In the genomic region with DNA sequence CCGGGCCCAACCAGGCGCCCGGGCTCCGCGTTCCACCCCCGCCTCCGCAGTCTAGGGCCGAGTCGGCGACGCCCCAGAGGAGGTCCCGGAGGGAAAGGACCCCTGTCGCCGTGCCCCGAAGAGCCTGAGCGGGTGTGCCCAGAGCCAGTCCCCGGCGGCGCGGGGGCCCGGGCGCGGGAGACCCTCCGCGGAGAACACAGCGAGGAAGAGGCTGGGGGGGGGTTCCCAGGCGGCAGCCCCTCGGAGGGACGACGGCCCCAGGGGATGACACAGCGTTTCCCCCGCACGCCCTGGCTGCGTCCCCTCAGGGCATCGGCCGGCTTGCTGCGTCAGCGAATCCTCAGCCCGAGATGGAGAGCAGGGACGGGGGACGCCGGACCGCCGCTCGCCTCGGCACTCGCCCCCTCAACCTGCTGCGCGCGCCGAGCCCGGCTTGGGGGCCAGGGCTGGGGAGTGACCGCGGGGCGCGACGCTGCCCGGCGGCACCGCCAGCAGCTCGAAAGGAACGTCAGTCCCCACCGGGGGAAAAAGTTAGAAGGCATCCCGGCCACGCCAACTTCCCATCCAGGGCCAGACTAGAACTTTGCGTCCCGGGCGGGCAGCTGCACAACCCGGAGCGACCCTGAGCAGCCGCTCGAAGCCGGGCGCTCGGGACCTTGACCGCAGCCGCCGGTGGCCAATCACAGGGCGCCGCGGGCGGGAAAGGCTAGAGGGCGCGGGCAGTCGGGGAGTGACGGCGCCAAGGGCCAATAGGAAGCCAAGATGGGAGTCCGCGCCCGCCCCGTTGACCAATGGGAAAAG, we compare ENCODE assay signal across 1 cellular context.
TF ChIP-seq lines count a peak whose summit lies in the region.

No MANE protein-coding gene starts in this region.

TF ChIP-seq in K562, 482 proteins besides CTCF, POLR2A, EP300 and RAD21 (continued from another document):
- TF ChIP-seq, protein P1, sequence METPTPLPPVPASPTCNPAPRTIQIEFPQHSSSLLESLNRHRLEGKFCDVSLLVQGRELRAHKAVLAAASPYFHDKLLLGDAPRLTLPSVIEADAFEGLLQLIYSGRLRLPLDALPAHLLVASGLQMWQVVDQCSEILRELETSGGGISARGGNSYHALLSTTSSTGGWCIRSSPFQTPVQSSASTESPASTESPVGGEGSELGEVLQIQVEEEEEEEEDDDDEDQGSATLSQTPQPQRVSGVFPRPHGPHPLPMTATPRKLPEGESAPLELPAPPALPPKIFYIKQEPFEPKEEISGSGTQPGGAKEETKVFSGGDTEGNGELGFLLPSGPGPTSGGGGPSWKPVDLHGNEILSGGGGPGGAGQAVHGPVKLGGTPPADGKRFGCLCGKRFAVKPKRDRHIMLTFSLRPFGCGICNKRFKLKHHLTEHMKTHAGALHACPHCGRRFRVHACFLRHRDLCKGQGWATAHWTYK (CRISPR knock-in tag; IDR thresholded peaks at IDR 0.05) = 0 out of 2 replicates have a peak, but pooled peaks have one; percentile 30
- TF ChIP-seq POLR3G (IDR thresholded peaks at IDR 0.05; ENCODE audit: extremely low read depth, insufficient read length, insufficient replicate concordance) (no peak), FUS (optimal IDR thresholded peaks at IDR 0.05; ENCODE audit: low read depth, low read length) (no peak), CREM (IDR thresholded peaks at IDR 0.05; ENCODE audit: low read depth) (peak; percentile 43), ZFP36 (IDR thresholded peaks at IDR 0.05; ENCODE audit: low read depth, low read length, partially characterized antibody) (no peak), GATAD2B (IDR thresholded peaks at IDR 0.05; ENCODE audit: borderline replicate concordance) (peak; percentile 52), SIN3B (IDR thresholded peaks at IDR 0.05; ENCODE audit: low read depth) (peak; percentile 50), TRIM28 (IDR thresholded peaks at IDR 0.05) (no peak), ZC3H4 (CRISPR knock-in tag; IDR thresholded peaks at IDR 0.05; ENCODE audit: borderline replicate concordance) (peak; percentile 13; the same call in 1 of the 2 replicates), MCM7 (IDR thresholded peaks at IDR 0.05) (no peak), ZNF175 (CRISPR knock-in tag; IDR thresholded peaks at IDR 0.05; ENCODE audit: low read depth) (peak; percentile 5; the same call in 1 of the 2 replicates), HLTF (IDR thresholded peaks at IDR 0.05) (no peak), SAP30 (IDR thresholded peaks at IDR 0.05; ENCODE audit: borderline replicate concordance, insufficient read depth, low read depth, low read length, poor library complexity, severe bottlenecking) (no peak), SLC30A9 (CRISPR knock-in tag; IDR thresholded peaks at IDR 0.05) (no peak), CBX1 (IDR thresholded peaks at IDR 0.05; ENCODE audit: low read depth) (peak; percentile 73; the same call in 1 of the 2 replicates), SP2 (IDR thresholded peaks at IDR 0.05; ENCODE audit: extremely low read depth, low read depth, low read length, poor library complexity, severe bottlenecking) (peak; percentile 87), TGIF2 (CRISPR knock-in tag; IDR thresholded peaks at IDR 0.05) (0 out of 2 replicates have a peak, but pooled peaks have one; percentile 52), BACH1 (tag; IDR thresholded peaks at IDR 0.05) (no peak), NEUROD1 (IDR thresholded peaks at IDR 0.05; ENCODE audit: borderline replicate concordance, low read depth, low read length, partially characterized antibody) (peak; percentile 93), RAD51 (IDR thresholded peaks at IDR 0.05; ENCODE audit: borderline replicate concordance, low read depth) (no peak), MYC (IDR thresholded peaks at IDR 0.05; ENCODE audit: low read depth, low read length) (no peak), MYC (CRISPR knock-in tag; IDR thresholded peaks at IDR 0.05; ENCODE audit: borderline replicate concordance, low read depth) (no peak), ZNF408 (CRISPR knock-in tag; IDR thresholded peaks at IDR 0.05; ENCODE audit: low read depth) (no peak), RBM25 (IDR thresholded peaks at IDR 0.05; ENCODE audit: low read depth, low read length, severe bottlenecking) (peak; percentile 100), LCOR (CRISPR knock-in tag; IDR thresholded peaks at IDR 0.05) (0 out of 2 replicates have a peak, but pooled peaks have one; percentile 9), PHF8 (IDR thresholded peaks at IDR 0.05; ENCODE audit: borderline replicate concordance, low read length) (peak; percentile 71; the same call in 1 of the 2 replicates), PHF20 (IDR thresholded peaks at IDR 0.05; ENCODE audit: partially characterized antibody) (no peak), ARHGAP35 (IDR thresholded peaks at IDR 0.05; ENCODE audit: partially characterized antibody) (no peak)
- TF ChIP-seq, protein P2, sequence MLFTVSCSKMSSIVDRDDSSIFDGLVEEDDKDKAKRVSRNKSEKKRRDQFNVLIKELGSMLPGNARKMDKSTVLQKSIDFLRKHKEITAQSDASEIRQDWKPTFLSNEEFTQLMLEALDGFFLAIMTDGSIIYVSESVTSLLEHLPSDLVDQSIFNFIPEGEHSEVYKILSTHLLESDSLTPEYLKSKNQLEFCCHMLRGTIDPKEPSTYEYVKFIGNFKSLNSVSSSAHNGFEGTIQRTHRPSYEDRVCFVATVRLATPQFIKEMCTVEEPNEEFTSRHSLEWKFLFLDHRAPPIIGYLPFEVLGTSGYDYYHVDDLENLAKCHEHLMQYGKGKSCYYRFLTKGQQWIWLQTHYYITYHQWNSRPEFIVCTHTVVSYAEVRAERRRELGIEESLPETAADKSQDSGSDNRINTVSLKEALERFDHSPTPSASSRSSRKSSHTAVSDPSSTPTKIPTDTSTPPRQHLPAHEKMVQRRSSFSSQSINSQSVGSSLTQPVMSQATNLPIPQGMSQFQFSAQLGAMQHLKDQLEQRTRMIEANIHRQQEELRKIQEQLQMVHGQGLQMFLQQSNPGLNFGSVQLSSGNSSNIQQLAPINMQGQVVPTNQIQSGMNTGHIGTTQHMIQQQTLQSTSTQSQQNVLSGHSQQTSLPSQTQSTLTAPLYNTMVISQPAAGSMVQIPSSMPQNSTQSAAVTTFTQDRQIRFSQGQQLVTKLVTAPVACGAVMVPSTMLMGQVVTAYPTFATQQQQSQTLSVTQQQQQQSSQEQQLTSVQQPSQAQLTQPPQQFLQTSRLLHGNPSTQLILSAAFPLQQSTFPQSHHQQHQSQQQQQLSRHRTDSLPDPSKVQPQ (CRISPR knock-in tag; IDR thresholded peaks at IDR 0.05; ENCODE audit: borderline replicate concordance) = no peak
- TF ChIP-seq, protein P3, sequence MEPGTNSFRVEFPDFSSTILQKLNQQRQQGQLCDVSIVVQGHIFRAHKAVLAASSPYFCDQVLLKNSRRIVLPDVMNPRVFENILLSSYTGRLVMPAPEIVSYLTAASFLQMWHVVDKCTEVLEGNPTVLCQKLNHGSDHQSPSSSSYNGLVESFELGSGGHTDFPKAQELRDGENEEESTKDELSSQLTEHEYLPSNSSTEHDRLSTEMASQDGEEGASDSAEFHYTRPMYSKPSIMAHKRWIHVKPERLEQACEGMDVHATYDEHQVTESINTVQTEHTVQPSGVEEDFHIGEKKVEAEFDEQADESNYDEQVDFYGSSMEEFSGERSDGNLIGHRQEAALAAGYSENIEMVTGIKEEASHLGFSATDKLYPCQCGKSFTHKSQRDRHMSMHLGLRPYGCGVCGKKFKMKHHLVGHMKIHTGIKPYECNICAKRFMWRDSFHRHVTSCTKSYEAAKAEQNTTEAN (CRISPR knock-in tag; IDR thresholded peaks at IDR 0.05) = no peak
- TF ChIP-seq, protein P4, sequence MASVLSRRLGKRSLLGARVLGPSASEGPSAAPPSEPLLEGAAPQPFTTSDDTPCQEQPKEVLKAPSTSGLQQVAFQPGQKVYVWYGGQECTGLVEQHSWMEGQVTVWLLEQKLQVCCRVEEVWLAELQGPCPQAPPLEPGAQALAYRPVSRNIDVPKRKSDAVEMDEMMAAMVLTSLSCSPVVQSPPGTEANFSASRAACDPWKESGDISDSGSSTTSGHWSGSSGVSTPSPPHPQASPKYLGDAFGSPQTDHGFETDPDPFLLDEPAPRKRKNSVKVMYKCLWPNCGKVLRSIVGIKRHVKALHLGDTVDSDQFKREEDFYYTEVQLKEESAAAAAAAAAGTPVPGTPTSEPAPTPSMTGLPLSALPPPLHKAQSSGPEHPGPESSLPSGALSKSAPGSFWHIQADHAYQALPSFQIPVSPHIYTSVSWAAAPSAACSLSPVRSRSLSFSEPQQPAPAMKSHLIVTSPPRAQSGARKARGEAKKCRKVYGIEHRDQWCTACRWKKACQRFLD (CRISPR knock-in tag; IDR thresholded peaks at IDR 0.05) = no peak
- TF ChIP-seq, protein P5, sequence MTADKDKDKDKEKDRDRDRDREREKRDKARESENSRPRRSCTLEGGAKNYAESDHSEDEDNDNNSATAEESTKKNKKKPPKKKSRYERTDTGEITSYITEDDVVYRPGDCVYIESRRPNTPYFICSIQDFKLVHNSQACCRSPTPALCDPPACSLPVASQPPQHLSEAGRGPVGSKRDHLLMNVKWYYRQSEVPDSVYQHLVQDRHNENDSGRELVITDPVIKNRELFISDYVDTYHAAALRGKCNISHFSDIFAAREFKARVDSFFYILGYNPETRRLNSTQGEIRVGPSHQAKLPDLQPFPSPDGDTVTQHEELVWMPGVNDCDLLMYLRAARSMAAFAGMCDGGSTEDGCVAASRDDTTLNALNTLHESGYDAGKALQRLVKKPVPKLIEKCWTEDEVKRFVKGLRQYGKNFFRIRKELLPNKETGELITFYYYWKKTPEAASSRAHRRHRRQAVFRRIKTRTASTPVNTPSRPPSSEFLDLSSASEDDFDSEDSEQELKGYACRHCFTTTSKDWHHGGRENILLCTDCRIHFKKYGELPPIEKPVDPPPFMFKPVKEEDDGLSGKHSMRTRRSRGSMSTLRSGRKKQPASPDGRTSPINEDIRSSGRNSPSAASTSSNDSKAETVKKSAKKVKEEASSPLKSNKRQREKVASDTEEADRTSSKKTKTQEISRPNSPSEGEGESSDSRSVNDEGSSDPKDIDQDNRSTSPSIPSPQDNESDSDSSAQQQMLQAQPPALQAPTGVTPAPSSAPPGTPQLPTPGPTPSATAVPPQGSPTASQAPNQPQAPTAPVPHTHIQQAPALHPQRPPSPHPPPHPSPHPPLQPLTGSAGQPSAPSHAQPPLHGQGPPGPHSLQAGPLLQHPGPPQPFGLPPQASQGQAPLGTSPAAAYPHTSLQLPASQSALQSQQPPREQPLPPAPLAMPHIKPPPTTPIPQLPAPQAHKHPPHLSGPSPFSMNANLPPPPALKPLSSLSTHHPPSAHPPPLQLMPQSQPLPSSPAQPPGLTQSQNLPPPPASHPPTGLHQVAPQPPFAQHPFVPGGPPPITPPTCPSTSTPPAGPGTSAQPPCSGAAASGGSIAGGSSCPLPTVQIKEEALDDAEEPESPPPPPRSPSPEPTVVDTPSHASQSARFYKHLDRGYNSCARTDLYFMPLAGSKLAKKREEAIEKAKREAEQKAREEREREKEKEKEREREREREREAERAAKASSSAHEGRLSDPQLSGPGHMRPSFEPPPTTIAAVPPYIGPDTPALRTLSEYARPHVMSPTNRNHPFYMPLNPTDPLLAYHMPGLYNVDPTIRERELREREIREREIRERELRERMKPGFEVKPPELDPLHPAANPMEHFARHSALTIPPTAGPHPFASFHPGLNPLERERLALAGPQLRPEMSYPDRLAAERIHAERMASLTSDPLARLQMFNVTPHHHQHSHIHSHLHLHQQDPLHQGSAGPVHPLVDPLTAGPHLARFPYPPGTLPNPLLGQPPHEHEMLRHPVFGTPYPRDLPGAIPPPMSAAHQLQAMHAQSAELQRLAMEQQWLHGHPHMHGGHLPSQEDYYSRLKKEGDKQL (CRISPR knock-in tag; IDR thresholded peaks at IDR 0.05; ENCODE audit: borderline replicate concordance) = 0 out of 2 replicates have a peak, but pooled peaks have one; percentile 63
- TF ChIP-seq, protein P6, sequence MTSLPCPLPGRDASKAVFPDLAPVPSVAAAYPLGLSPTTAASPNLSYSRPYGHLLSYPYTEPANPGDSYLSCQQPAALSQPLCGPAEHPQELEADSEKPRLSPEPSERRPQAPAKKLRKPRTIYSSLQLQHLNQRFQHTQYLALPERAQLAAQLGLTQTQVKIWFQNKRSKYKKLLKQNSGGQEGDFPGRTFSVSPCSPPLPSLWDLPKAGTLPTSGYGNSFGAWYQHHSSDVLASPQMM (CRISPR knock-in tag; IDR thresholded peaks at IDR 0.05) = no peak
- TF ChIP-seq, protein P7, sequence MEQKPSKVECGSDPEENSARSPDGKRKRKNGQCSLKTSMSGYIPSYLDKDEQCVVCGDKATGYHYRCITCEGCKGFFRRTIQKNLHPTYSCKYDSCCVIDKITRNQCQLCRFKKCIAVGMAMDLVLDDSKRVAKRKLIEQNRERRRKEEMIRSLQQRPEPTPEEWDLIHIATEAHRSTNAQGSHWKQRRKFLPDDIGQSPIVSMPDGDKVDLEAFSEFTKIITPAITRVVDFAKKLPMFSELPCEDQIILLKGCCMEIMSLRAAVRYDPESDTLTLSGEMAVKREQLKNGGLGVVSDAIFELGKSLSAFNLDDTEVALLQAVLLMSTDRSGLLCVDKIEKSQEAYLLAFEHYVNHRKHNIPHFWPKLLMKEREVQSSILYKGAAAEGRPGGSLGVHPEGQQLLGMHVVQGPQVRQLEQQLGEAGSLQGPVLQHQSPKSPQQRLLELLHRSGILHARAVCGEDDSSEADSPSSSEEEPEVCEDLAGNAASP (IDR thresholded peaks at IDR 0.05) = no peak
- TF ChIP-seq, protein P8, sequence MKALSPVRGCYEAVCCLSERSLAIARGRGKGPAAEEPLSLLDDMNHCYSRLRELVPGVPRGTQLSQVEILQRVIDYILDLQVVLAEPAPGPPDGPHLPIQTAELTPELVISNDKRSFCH (CRISPR knock-in tag; IDR thresholded peaks at IDR 0.05) = no peak
- TF ChIP-seq, protein P8 (tag; IDR thresholded peaks at IDR 0.05) = no peak
